16 cellular contexts compared by ENCODE assay signal in genomic region chr14:70754989-70755388, GRCh38. TPM values are rescaled to one million over a fixed set of nuclear protein-coding genes. Genes with fewer than 3 reads are reported as not detected.
DNase-seq lines count a peak whose midpoint lies in the region; ATAC-seq, FAIRE-seq and TF ChIP-seq lines count a peak whose summit lies in the region.
"Had no signal": no experiment of that assay in that cellular context is flagged by ENCODE, and none has a peak within 500 bp of the region (broad histone marks: within the 10 kb centered on the region; RNA-seq: fewer than 3 reads in every experiment).

No MANE protein-coding gene starts in this region.

- H3K36me3 Mint-ChIP-seq in activated naive CD4-positive, alpha-beta T cell treated with anti-CD3 and anti-CD28 coated beads, Interleukin-2, amount 50 U/mL, for 72 hours = peaks cover 0 to 10% of the 10 kb centered on the region in 2 donors

- H3K9me3 Mint-ChIP-seq in activated naive CD4-positive, alpha-beta T cell treated with anti-CD3 and anti-CD28 coated beads, Interleukin-2, amount 50 U/mL, for 72 hours = no peaks in the 10 kb centered on the region
- H3K9me3 Mint-ChIP-seq: dendritic cell treated with granulocyte-macrophage colony-stimulating factor and Interleukin-4, amounts not matched to agents 40 ng/mL and 50 ng/mL, for 4 days; HFFc6 had no signal

- H3K27ac ChIP-seq in VCaP = peak overlapping the region; percentile 66; the same call in 1 of the 2 replicates
- H3K27ac ChIP-seq: HL-60 had no signal

- no peak for TF ChIP-seq CTCF in VCaP (conservative IDR thresholded peaks at IDR 0.05)

- no peak for ATAC-seq in activated naive CD4-positive, alpha-beta T cell treated with anti-CD3 and anti-CD28 coated beads, Interleukin-2, amount 50 U/mL, for 72 hours
- ATAC-seq: activated CD4-positive, CD25-positive, alpha-beta regulatory T cell treated with anti-CD3 and anti-CD28 coated beads, Interleukin-2, amount 50 U/mL, for 24 hours had no signal

- DNase-seq in DMS53 (lab: John Stamatoyannopoulos, UW) (peak; percentile 38), DMS53 treated with DMSO at 0.1 percent for 48 hours (lab: John Stamatoyannopoulos, UW; ENCODE audit: unreplicated experiment) (no peak), iris pigment epithelial cell (ENCODE audit: low read depth) (peak; percentile 39), urothelium cell line (ENCODE audit: low spot score) (peak; percentile 97), NCI-H1105 (lab: John Stamatoyannopoulos, UW) (no peak)
- no peak for DNase-seq in activated naive CD4-positive, alpha-beta T cell treated with anti-CD3 and anti-CD28 coated beads, Interleukin-2, amount 50 U/mL, for 72 hours (ENCODE audit: low spot score in 2 of 2)
- DNase-seq in stimulated activated CD4-positive, alpha-beta T cell treated with anti-CD3 and anti-CD28 coated beads, Interleukin-2, amount 100 ng/mL, for 24 hours = no peak
- DNase-seq: activated effector memory CD4-positive, alpha-beta T cell treated with anti-CD3 and anti-CD28 coated beads, Interleukin-2, amount 50 U/mL, for 16 hours; HFFc6; NCI-H1930; stimulated activated naive CD4-positive, alpha-beta T cell had no signal

- peak; percentile 95 for FAIRE-seq in urothelium cell line (lab: Jason Lieb, UNC)
- FAIRE-seq: A204.1 had no signal

- H3K27ac Mint-ChIP-seq in activated naive CD4-positive, alpha-beta T cell treated with anti-CD3 and anti-CD28 coated beads, Interleukin-2, amount 50 U/mL, for 72 hours = no peak overlapping the region
- H3K27ac Mint-ChIP-seq: dendritic cell treated with granulocyte-macrophage colony-stimulating factor and Interleukin-4, amounts not matched to agents 40 ng/mL and 50 ng/mL, for 4 days; HFFc6 had no signal

RNA-seq across cellular contexts. Expression of gene MAP3K9, which starts 54.3 kb away (rescaled TPM):
- total RNA-seq in activated naive CD4-positive, alpha-beta T cell treated with anti-CD3 and anti-CD28 coated beads, Interleukin-2, amount 50 U/mL, for 72 hours = 10 to 100 TPM in 1 of 2 donors, 1 to 10 TPM in 1; 8.7 to 10.7 TPM

Comparison
In these comparisons a context has a peak if more than half of its experiments do, and no peak if none do; other contexts are left out.
1. DNase-seq: peak in DMS53 (single experiment), iris pigment epithelial cell (single experiment) and urothelium cell line (single experiment); none in DMS53 treated with DMSO at 0.1 percent for 48 hours (single experiment), activated naive CD4-positive, alpha-beta T cell treated with anti-CD3 and anti-CD28 coated beads, Interleukin-2, amount 50 U/mL, for 72 hours (0 of 2), stimulated activated CD4-positive, alpha-beta T cell treated with anti-CD3 and anti-CD28 coated beads, Interleukin-2, amount 100 ng/mL, for 24 hours (0 of 2) and NCI-H1105 (single experiment).